14 cellular contexts compared by ENCODE assay signal in the genomic region with DNA sequence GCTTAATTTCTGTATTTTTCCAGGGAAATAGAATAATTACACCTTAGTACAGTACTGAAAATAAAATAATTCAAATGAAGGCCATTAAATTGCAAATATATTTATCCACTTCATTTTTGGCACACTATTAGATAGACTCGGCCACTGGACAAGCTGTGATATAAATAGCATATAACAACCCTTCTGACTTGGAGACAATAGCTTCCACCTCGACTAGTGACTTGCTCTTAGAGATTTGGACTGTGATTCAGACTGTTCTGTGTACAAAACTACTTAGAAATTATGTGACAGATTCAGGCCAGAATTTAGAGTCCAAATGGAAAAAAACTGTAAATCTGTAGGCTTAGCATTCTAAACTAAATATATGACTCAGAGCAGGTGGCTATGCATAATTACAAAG.
DNase-seq lines count a peak whose midpoint lies in the region; ATAC-seq and TF ChIP-seq lines count a peak whose summit lies in the region.
"Had no signal": no experiment of that assay in that cellular context is flagged by ENCODE, and none has a peak within 500 bp of the region (broad histone marks: within the 10 kb centered on the region; RNA-seq: fewer than 3 reads in every experiment).

No MANE protein-coding gene starts in this region.

- DNase-seq in Right ventricle myocardium superior (no peak), cardiac septum (ENCODE audit: low spot score) (no peak), NCI-H1105 (lab: John Stamatoyannopoulos, UW) (peak; percentile 22), fibroblast of the aortic adventitia (ENCODE audit: low read depth) (peak; percentile 4), superior temporal gyrus (ENCODE audit: extremely low spot score) (peak; percentile 43), epidermal melanocyte (ENCODE audit: insufficient read length, low spot score) (no peak), MV-4-11 (lab: John Stamatoyannopoulos, UW) (no peak)
- DNase-seq: CD4-positive, alpha-beta memory T cell; DMS79; NCI-H1436; NCI-H2029; RPMI8226 had no signal

- intact Hi-C loops in Right ventricle myocardium superior (cut with DNase I) = no loop called here
- intact Hi-C loops in cardiac septum (cut with DNase I) = no loop called here

- ATAC-seq in Right ventricle myocardium superior (ENCODE audit: poor library complexity) = peak; percentile 91

- no peak overlapping the region for H3K4me3 ChIP-seq in fibroblast of the aortic adventitia (ENCODE audit: low read depth, low read length)
- H3K4me3 ChIP-seq: BLaER1, SJSA1 had no signal

- no peak for TF ChIP-seq CTCF in fibroblast of the aortic adventitia (IDR thresholded peaks at IDR 0.05; ENCODE audit: insufficient read depth, low read length)

Comparison
In these comparisons a context has a peak if more than half of its experiments do, and no peak if none do; other contexts are left out.
1. DNase-seq: peak in NCI-H1105 (single experiment), fibroblast of the aortic adventitia (single experiment) and superior temporal gyrus (single experiment); none in Right ventricle myocardium superior (single experiment), cardiac septum (single experiment), epidermal melanocyte (single experiment) and MV-4-11 (single experiment).